Comparison of ENCODE assay signal across 24 cellular contexts in the genomic region with DNA sequence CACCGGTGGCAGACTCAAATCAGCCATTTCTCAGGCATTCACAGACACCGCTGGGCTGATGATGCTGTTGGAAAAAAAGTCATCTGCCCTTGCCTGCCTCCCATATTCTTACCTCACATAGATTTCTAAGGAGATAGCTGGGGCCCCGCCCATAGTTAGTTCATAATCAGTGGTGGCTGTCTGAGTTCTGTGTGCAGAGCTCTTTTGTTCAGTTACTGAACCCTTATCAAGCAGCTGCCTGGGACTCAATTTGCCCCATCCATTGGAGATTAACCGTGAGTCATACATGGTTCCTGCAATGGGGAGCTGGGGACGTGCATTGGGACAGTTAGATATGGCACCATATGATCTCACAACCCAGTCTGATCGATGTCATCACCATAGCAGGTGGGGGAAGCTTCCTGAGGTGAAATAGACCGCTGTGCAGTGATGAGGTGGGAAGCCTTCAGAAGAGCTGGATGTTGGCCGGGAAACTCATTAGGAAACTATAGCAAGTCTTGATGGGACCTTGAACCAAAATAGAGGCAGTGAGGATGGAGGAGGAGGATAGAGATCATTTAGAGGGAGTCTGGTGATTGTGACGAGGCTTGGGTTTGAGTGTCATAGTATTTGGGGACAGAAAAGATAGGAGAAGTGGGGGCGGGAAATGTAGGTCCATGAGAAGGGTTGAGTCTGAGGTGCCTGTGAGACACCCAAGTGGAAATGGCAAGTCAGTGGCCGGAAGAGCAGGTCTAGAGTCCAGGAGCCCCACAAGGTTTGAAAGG.
DNase-seq lines count a peak whose midpoint lies in the region; ATAC-seq, FAIRE-seq and TF ChIP-seq lines count a peak whose summit lies in the region.
"Had no signal": no experiment of that assay in that cellular context is flagged by ENCODE, and none has a peak within 500 bp of the region (broad histone marks: within the 10 kb centered on the region; RNA-seq: fewer than 3 reads in every experiment).

No MANE protein-coding gene starts in this region.

- H3K36me3 ChIP-seq in Caco-2 (ENCODE audit: control insufficient read depth, insufficient read depth, low read length) (no peaks in the 10 kb centered on the region), kidney (ENCODE audit: control insufficient read depth in 1 of 2, insufficient read depth in 2 of 2, low read length in 2 of 2) (peaks cover 2 to 6% of the 10 kb centered on the region in 2 donors)

- no peak overlapping the region for H3K27ac Mint-ChIP-seq in natural killer cell
- H3K27ac Mint-ChIP-seq in natural killer cell treated with Interleukin-12 subunit alpha and Interleukin-12 subunit beta and Interleukin-15 and Interleukin-18, amount 100 ng/mL, for 72 hours = no peak overlapping the region
- H3K27ac Mint-ChIP-seq in Caco-2 (ENCODE audit: unreplicated experiment) = peak overlapping the region; percentile 64
- H3K27ac Mint-ChIP-seq: CD4-positive, alpha-beta memory T cell; IgD-negative memory B cell had no signal

- ATAC-seq in natural killer cell = no peak
- ATAC-seq in natural killer cell treated with Interleukin-12 subunit alpha and Interleukin-12 subunit beta and Interleukin-15 and Interleukin-18, amount 100 ng/mL, for 72 hours = no peak

- DNase-seq in natural killer cell (peak; percentile 4), Caco-2 (no peak), SK-N-DZ (ENCODE audit: low spot score) (peak; percentile 17), islet precursor cell (peak; percentile 25), cardiac septum (ENCODE audit: low spot score) (no peak), kidney (no peak)
- DNase-seq in natural killer cell treated with Interleukin-12 subunit alpha and Interleukin-12 subunit beta and Interleukin-15 and Interleukin-18, amount 100 ng/mL, for 72 hours (ENCODE audit: low spot score) = no peak
- DNase-seq: Calu3; CD4-positive, alpha-beta memory T cell; DMS153; GOT3; HCEC 1CT; Karpas-422; MV-4-11; NCI-H1105 treated with DMSO at 0.1 percent for 48 hours; NCI-H1694 treated with DMSO at 0.1 percent for 48 hours; NCI-H2081 treated with DMSO at 0.1 percent for 48 hours; NCI-H2171 treated with DMSO at 0.1 percent for 48 hours; NCI-H524 treated with DMSO at 0.1 percent for 48 hours; NCI-H82; Right ventricle myocardium superior had no signal

- no peaks in the 10 kb centered on the region for H3K27me3 ChIP-seq in Caco-2 (replicated peaks; ENCODE audit: control insufficient read depth, insufficient read depth, low read length)

- BruUV-seq in Caco-2 (replicated peaks; lab: Mats Ljungman, UMichigan) = no TSS peak

- H3K9ac ChIP-seq in kidney (ENCODE audit: low read length in 2 of 2) = no peak overlapping the region

- H3K9me3 ChIP-seq in Caco-2 (no peaks in the 10 kb centered on the region), kidney (ENCODE audit: control insufficient read depth in 1 of 2, low read length in 2 of 2) (no peaks in the 10 kb centered on the region)

- POLR2A ChIA-PET in Caco-2 (lab: Charles Lee) = no interaction called here

- H3K9me3 Mint-ChIP-seq in natural killer cell (no peaks in the 10 kb centered on the region), Caco-2 (ENCODE audit: unreplicated experiment) (no peaks in the 10 kb centered on the region)
- H3K9me3 Mint-ChIP-seq in natural killer cell treated with Interleukin-12 subunit alpha and Interleukin-12 subunit beta and Interleukin-15 and Interleukin-18, amount 100 ng/mL, for 72 hours = no peaks in the 10 kb centered on the region
- H3K9me3 Mint-ChIP-seq: CD4-positive, alpha-beta memory T cell; IgD-negative memory B cell had no signal

- no peak for FAIRE-seq in kidney (lab: Jason Lieb, UNC)
- FAIRE-seq: GM12892, GM18507 had no signal

- H3K27ac ChIP-seq in kidney (ENCODE audit: low read depth in 2 of 2, low read length in 2 of 2) = no peak overlapping the region

- intact Hi-C loops in natural killer cell (cut with micrococcal nuclease) (no loop called here), Caco-2 (cut with micrococcal nuclease; ENCODE audit: unreplicated experiment) (no loop called here), cardiac septum (cut with DNase I) (no loop called here), kidney (cut with DNase I) (no loop called here)

- H3K36me3 Mint-ChIP-seq in natural killer cell (no peaks in the 10 kb centered on the region), Caco-2 (ENCODE audit: insufficient read depth, unreplicated experiment) (peaks cover 89% of the 10 kb centered on the region)
- no peaks in the 10 kb centered on the region for H3K36me3 Mint-ChIP-seq in natural killer cell treated with Interleukin-12 subunit alpha and Interleukin-12 subunit beta and Interleukin-15 and Interleukin-18, amount 100 ng/mL, for 72 hours

- CTCF ChIA-PET in Caco-2 (lab: Charles Lee) = no interaction called here

- no peak overlapping the region for H3K4me3 Mint-ChIP-seq in natural killer cell
- H3K4me3 Mint-ChIP-seq in natural killer cell treated with Interleukin-12 subunit alpha and Interleukin-12 subunit beta and Interleukin-15 and Interleukin-18, amount 100 ng/mL, for 72 hours = no peak overlapping the region
- H3K4me3 Mint-ChIP-seq in Caco-2 (ENCODE audit: unreplicated experiment) = no peak overlapping the region
- H3K4me3 Mint-ChIP-seq: CD4-positive, alpha-beta memory T cell had no signal

- H3K4me1 Mint-ChIP-seq in natural killer cell (no peaks in the 10 kb centered on the region), Caco-2 (ENCODE audit: low read depth, unreplicated experiment) (no peaks in the 10 kb centered on the region)
- peaks cover 0 to 2% of the 10 kb centered on the region in 2 donors for H3K4me1 Mint-ChIP-seq in natural killer cell treated with Interleukin-12 subunit alpha and Interleukin-12 subunit beta and Interleukin-15 and Interleukin-18, amount 100 ng/mL, for 72 hours (ENCODE audit: low read depth in 2 of 2)

- H3K27me3 Mint-ChIP-seq in natural killer cell (ENCODE audit: low read depth in 2 of 2) (peaks cover 23 to 52% of the 10 kb centered on the region in 2 donors), Caco-2 (ENCODE audit: insufficient read depth, unreplicated experiment) (no peaks in the 10 kb centered on the region)
- peaks cover 38 to 62% of the 10 kb centered on the region in 2 donors for H3K27me3 Mint-ChIP-seq in natural killer cell treated with Interleukin-12 subunit alpha and Interleukin-12 subunit beta and Interleukin-15 and Interleukin-18, amount 100 ng/mL, for 72 hours
- H3K27me3 Mint-ChIP-seq: CD4-positive, alpha-beta memory T cell; IgD-negative memory B cell had no signal

- TF ChIP-seq CTCF in natural killer cell (IDR thresholded peaks at IDR 0.05) (no peak), Caco-2 (IDR thresholded peaks at IDR 0.05; ENCODE audit: insufficient read depth in 1 of 2, low read depth in 1 of 2, low read length in 1 of 2, severe bottlenecking in 1 of 2, unreplicated experiment in 1 of 2) (no peak), kidney (IDR thresholded peaks at IDR 0.05; ENCODE audit: borderline replicate concordance, extremely low read depth, insufficient read depth) (no peak)

- no peaks in the 10 kb centered on the region for H3K4me1 ChIP-seq in Caco-2
- H3K4me1 ChIP-seq in kidney (ENCODE audit: control insufficient read depth in 1 of 2, insufficient read depth in 1 of 2, low read depth in 1 of 2, low read length in 2 of 2) = no peaks in the 10 kb centered on the region

- no peak overlapping the region for H3K4me3 ChIP-seq in Caco-2 (ENCODE audit: low read depth, low read length)
- H3K4me3 ChIP-seq in kidney (ENCODE audit: low read length in 2 of 2) = no peak overlapping the region

Comparison
In these comparisons a context has a peak if more than half of its experiments do, and no peak if none do; other contexts are left out.
1. DNase-seq: peak in natural killer cell (single experiment), SK-N-DZ (single experiment) and islet precursor cell (single experiment); none in natural killer cell treated with Interleukin-12 subunit alpha and Interleukin-12 subunit beta and Interleukin-15 and Interleukin-18, amount 100 ng/mL, for 72 hours (single experiment), Caco-2 (0 of 2), cardiac septum (single experiment) and kidney (single experiment).